In the genomic region with DNA sequence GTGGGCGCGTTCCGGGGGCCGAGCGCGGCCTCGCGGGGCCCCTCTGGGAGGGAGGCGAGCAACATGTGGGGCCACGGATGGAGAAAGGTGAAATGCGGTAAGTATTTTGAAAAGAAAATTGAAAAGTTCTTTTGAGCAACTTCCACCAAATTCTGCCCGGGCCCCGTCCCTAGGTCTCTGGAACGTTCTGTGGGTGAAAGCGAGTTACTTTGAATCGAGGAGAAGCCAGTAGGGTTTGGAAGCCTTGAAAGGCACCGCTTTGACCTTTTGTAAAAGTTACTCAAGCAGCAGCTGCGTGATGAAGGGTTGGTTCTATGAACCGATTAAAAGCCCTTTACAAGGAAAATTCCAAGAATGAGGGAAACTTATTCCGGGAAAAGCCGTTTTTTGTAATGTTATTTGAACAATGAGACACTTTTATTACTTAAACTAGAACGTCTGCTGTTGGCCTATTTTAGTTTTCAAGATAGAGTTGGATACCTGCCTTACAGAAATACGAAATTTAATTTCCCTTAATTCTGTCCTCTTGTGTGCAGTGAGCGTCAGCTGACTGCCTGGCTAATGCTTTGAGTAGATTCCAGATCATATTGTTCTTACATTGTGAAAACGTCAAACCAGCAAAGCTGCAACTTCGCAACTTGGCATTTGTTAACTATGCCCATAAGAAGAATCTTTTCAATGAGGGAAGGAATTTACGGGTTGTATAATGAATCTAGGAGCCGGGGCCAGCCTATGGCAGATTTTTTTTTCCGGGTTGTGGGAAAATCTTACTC, we compare ENCODE assay signal across 1 cellular context.
TF ChIP-seq lines count a peak whose summit lies in the region.

No MANE protein-coding gene starts in this region.

TF ChIP-seq in HepG2, 621 proteins besides CTCF, POLR2A, EP300 and RAD21 (continued from another document):
- TF ChIP-seq, protein P1, sequence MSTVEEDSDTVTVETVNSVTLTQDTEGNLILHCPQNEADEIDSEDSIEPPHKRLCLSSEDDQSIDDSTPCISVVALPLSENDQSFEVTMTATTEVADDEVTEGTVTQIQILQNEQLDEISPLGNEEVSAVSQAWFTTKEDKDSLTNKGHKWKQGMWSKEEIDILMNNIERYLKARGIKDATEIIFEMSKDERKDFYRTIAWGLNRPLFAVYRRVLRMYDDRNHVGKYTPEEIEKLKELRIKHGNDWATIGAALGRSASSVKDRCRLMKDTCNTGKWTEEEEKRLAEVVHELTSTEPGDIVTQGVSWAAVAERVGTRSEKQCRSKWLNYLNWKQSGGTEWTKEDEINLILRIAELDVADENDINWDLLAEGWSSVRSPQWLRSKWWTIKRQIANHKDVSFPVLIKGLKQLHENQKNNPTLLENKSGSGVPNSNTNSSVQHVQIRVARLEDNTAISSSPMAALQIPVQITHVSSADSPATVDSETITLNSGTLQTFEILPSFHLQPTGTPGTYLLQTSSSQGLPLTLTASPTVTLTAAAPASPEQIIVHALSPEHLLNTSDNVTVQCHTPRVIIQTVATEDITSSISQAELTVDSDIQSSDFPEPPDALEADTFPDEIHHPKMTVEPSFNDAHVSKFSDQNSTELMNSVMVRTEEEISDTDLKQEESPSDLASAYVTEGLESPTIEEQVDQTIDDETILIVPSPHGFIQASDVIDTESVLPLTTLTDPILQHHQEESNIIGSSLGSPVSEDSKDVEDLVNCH (CRISPR knock-in tag; IDR thresholded peaks at IDR 0.05) = no peak
- no peak for TF ChIP-seq ISX (CRISPR knock-in tag; conservative IDR thresholded peaks at IDR 0.05)
- TF ChIP-seq, protein P2, sequence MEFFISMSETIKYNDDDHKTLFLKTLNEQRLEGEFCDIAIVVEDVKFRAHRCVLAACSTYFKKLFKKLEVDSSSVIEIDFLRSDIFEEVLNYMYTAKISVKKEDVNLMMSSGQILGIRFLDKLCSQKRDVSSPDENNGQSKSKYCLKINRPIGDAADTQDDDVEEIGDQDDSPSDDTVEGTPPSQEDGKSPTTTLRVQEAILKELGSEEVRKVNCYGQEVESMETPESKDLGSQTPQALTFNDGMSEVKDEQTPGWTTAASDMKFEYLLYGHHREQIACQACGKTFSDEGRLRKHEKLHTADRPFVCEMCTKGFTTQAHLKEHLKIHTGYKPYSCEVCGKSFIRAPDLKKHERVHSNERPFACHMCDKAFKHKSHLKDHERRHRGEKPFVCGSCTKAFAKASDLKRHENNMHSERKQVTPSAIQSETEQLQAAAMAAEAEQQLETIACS (CRISPR knock-in tag; IDR thresholded peaks at IDR 0.05) = peak; percentile 67; the same call in 1 of the 2 replicates
- 0 out of 2 replicates have a peak, but pooled peaks have one; percentile 26 for TF ChIP-seq TCF7 (IDR thresholded peaks at IDR 0.05; ENCODE audit: low read depth)
- no peak for TF ChIP-seq HOXD1 (CRISPR knock-in tag; IDR thresholded peaks at IDR 0.05)
- TF ChIP-seq FOSL1 (CRISPR knock-in tag; IDR thresholded peaks at IDR 0.05; ENCODE audit: borderline replicate concordance) = 0 out of 2 replicates have a peak, but pooled peaks have one; percentile 13
- 0 out of 2 replicates have a peak, but pooled peaks have one; percentile 5 for TF ChIP-seq TBX2 (CRISPR knock-in tag; IDR thresholded peaks at IDR 0.05; ENCODE audit: borderline replicate concordance)
- TF ChIP-seq, protein P3, sequence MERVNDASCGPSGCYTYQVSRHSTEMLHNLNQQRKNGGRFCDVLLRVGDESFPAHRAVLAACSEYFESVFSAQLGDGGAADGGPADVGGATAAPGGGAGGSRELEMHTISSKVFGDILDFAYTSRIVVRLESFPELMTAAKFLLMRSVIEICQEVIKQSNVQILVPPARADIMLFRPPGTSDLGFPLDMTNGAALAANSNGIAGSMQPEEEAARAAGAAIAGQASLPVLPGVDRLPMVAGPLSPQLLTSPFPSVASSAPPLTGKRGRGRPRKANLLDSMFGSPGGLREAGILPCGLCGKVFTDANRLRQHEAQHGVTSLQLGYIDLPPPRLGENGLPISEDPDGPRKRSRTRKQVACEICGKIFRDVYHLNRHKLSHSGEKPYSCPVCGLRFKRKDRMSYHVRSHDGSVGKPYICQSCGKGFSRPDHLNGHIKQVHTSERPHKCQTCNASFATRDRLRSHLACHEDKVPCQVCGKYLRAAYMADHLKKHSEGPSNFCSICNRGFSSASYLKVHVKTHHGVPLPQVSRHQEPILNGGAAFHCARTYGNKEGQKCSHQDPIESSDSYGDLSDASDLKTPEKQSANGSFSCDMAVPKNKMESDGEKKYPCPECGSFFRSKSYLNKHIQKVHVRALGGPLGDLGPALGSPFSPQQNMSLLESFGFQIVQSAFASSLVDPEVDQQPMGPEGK (CRISPR knock-in tag; IDR thresholded peaks at IDR 0.05) = peak; percentile 58; the same call in 1 of the 2 replicates
- TF ChIP-seq, protein P4, sequence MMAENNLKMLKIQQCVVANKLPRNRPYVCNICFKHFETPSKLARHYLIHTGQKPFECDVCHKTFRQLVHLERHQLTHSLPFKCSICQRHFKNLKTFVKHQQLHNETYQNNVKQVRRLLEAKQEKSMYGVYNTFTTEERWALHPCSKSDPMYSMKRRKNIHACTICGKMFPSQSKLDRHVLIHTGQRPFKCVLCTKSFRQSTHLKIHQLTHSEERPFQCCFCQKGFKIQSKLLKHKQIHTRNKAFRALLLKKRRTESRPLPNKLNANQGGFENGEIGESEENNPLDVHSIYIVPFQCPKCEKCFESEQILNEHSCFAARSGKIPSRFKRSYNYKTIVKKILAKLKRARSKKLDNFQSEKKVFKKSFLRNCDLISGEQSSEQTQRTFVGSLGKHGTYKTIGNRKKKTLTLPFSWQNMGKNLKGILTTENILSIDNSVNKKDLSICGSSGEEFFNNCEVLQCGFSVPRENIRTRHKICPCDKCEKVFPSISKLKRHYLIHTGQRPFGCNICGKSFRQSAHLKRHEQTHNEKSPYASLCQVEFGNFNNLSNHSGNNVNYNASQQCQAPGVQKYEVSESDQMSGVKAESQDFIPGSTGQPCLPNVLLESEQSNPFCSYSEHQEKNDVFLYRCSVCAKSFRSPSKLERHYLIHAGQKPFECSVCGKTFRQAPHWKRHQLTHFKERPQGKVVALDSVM (CRISPR knock-in tag; IDR thresholded peaks at IDR 0.05) = 0 out of 2 replicates have a peak, but pooled peaks have one; percentile 9
- TF ChIP-seq ZNF205 (CRISPR knock-in tag; IDR thresholded peaks at IDR 0.05) = peak; percentile 67; the same call in 1 of the 2 replicates
- 0 out of 2 replicates have a peak, but pooled peaks have one; percentile 46 for TF ChIP-seq DNMT3B (CRISPR knock-in tag; conservative IDR thresholded peaks at IDR 0.05)
- 0 out of 2 replicates have a peak, but pooled peaks have one; percentile 14 for TF ChIP-seq NCOA2 (CRISPR knock-in tag; IDR thresholded peaks at IDR 0.05)
- peak; percentile 8; the same call in 1 of the 2 replicates for TF ChIP-seq ZKSCAN5 (CRISPR knock-in tag; IDR thresholded peaks at IDR 0.05)
- TF ChIP-seq, protein P5, sequence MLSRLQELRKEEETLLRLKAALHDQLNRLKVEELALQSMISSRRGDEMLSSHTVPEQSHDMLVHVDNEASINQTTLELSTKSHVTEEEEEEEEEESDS (CRISPR knock-in tag; IDR thresholded peaks at IDR 0.05; ENCODE audit: borderline replicate concordance) = 0 out of 2 replicates have a peak, but pooled peaks have one; percentile 40
- peak; percentile 60 for TF ChIP-seq AGO1 (IDR thresholded peaks at IDR 0.05; ENCODE audit: low read depth, low read length, poor library complexity, severe bottlenecking)
- TF ChIP-seq KLF16 (CRISPR knock-in tag; IDR thresholded peaks at IDR 0.05) = peak in 1 of 2 experiments; percentile 9; a peak in 1 of 4 replicates
- 0 out of 2 replicates have a peak, but pooled peaks have one; percentile 9 for TF ChIP-seq ZNF160 (CRISPR knock-in tag; IDR thresholded peaks at IDR 0.05)
- 0 out of 2 replicates have a peak, but pooled peaks have one; percentile 9 for TF ChIP-seq ZNF264 (CRISPR knock-in tag; IDR thresholded peaks at IDR 0.05)
- TF ChIP-seq ATF1 (CRISPR knock-in tag; IDR thresholded peaks at IDR 0.05) = peak; percentile 11; the same call in 1 of the 2 replicates
- TF ChIP-seq ZNF816 (CRISPR knock-in tag; IDR thresholded peaks at IDR 0.05; ENCODE audit: borderline replicate concordance) = 0 out of 2 replicates have a peak, but pooled peaks have one; percentile 12
- TF ChIP-seq ZNF20 (CRISPR knock-in tag; IDR thresholded peaks at IDR 0.05) = 0 out of 2 replicates have a peak, but pooled peaks have one; percentile 59
- 0 out of 2 replicates have a peak, but pooled peaks have one; percentile 27 for TF ChIP-seq ZBTB7B (CRISPR knock-in tag; IDR thresholded peaks at IDR 0.05)
- TF ChIP-seq KDM5A (IDR thresholded peaks at IDR 0.05; ENCODE audit: borderline replicate concordance, low read length) = 0 out of 2 replicates have a peak, but pooled peaks have one; percentile 15
- TF ChIP-seq ZNF773 (CRISPR knock-in tag; IDR thresholded peaks at IDR 0.05; ENCODE audit: borderline replicate concordance) = no peak
- TF ChIP-seq ZNF224 (CRISPR knock-in tag; IDR thresholded peaks at IDR 0.05) = no peak
- TF ChIP-seq, protein P6, sequence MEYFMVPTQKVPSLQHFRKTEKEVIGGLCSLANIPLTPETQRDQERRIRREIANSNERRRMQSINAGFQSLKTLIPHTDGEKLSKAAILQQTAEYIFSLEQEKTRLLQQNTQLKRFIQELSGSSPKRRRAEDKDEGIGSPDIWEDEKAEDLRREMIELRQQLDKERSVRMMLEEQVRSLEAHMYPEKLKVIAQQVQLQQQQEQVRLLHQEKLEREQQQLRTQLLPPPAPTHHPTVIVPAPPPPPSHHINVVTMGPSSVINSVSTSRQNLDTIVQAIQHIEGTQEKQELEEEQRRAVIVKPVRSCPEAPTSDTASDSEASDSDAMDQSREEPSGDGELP (IDR thresholded peaks at IDR 0.05; ENCODE audit: borderline replicate concordance, low read depth) = peak; percentile 55; the same call in 1 of the 2 replicates
- TF ChIP-seq ZSCAN31 (CRISPR knock-in tag; IDR thresholded peaks at IDR 0.05; ENCODE audit: low read depth) = peak; percentile 6; the same call in 1 of the 2 replicates
- TF ChIP-seq GATA4 (IDR thresholded peaks at IDR 0.05; ENCODE audit: borderline replicate concordance, low read depth) = no peak
- TF ChIP-seq, protein P7, sequence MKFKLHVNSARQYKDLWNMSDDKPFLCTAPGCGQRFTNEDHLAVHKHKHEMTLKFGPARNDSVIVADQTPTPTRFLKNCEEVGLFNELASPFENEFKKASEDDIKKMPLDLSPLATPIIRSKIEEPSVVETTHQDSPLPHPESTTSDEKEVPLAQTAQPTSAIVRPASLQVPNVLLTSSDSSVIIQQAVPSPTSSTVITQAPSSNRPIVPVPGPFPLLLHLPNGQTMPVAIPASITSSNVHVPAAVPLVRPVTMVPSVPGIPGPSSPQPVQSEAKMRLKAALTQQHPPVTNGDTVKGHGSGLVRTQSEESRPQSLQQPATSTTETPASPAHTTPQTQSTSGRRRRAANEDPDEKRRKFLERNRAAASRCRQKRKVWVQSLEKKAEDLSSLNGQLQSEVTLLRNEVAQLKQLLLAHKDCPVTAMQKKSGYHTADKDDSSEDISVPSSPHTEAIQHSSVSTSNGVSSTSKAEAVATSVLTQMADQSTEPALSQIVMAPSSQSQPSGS (CRISPR knock-in tag; IDR thresholded peaks at IDR 0.05) = no peak
- TF ChIP-seq NR2F1 (CRISPR knock-in tag; IDR thresholded peaks at IDR 0.05) = peak in 1 of 2 experiments; percentile 18; a peak in 1 of 4 replicates
- TF ChIP-seq, protein P8, sequence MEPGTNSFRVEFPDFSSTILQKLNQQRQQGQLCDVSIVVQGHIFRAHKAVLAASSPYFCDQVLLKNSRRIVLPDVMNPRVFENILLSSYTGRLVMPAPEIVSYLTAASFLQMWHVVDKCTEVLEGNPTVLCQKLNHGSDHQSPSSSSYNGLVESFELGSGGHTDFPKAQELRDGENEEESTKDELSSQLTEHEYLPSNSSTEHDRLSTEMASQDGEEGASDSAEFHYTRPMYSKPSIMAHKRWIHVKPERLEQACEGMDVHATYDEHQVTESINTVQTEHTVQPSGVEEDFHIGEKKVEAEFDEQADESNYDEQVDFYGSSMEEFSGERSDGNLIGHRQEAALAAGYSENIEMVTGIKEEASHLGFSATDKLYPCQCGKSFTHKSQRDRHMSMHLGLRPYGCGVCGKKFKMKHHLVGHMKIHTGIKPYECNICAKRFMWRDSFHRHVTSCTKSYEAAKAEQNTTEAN (CRISPR knock-in tag; conservative IDR thresholded peaks at IDR 0.05) = 0 out of 2 replicates have a peak, but pooled peaks have one; percentile 33
- TF ChIP-seq KDM4B (CRISPR knock-in tag; IDR thresholded peaks at IDR 0.05) = no peak; the same call in 1 of the 2 replicates
- TF ChIP-seq ZNF282 (IDR thresholded peaks at IDR 0.05; ENCODE audit: partially characterized antibody) = no peak
- 0 out of 2 replicates have a peak, but pooled peaks have one; percentile 2 for TF ChIP-seq EED (CRISPR knock-in tag; IDR thresholded peaks at IDR 0.05)
- no peak for TF ChIP-seq FOXP1 (IDR thresholded peaks at IDR 0.05)
- 0 out of 2 replicates have a peak, but pooled peaks have one; percentile 1 for TF ChIP-seq FOXP1 (CRISPR knock-in tag; IDR thresholded peaks at IDR 0.05)
- TF ChIP-seq RBM39 (IDR thresholded peaks at IDR 0.05; ENCODE audit: low read depth, low read length, poor library complexity, severe bottlenecking) = peak; percentile 8
- no peak for TF ChIP-seq ATF7 (IDR thresholded peaks at IDR 0.05)
- TF ChIP-seq ATF7 (CRISPR knock-in tag; IDR thresholded peaks at IDR 0.05) = no peak
- peak; percentile 77; the same call in 1 of the 2 replicates for TF ChIP-seq ZSCAN20 (CRISPR knock-in tag; IDR thresholded peaks at IDR 0.05; ENCODE audit: borderline replicate concordance)
- peak; percentile 42; the same call in 1 of the 2 replicates for TF ChIP-seq ZNF777 (CRISPR knock-in tag; IDR thresholded peaks at IDR 0.05)
- TF ChIP-seq FOXM1 (CRISPR knock-in tag; IDR thresholded peaks at IDR 0.05) = no peak
- no peak for TF ChIP-seq ZNF207 (IDR thresholded peaks at IDR 0.05; ENCODE audit: borderline replicate concordance)
